1 cellular context compared by ENCODE assay signal in the genomic region with DNA sequence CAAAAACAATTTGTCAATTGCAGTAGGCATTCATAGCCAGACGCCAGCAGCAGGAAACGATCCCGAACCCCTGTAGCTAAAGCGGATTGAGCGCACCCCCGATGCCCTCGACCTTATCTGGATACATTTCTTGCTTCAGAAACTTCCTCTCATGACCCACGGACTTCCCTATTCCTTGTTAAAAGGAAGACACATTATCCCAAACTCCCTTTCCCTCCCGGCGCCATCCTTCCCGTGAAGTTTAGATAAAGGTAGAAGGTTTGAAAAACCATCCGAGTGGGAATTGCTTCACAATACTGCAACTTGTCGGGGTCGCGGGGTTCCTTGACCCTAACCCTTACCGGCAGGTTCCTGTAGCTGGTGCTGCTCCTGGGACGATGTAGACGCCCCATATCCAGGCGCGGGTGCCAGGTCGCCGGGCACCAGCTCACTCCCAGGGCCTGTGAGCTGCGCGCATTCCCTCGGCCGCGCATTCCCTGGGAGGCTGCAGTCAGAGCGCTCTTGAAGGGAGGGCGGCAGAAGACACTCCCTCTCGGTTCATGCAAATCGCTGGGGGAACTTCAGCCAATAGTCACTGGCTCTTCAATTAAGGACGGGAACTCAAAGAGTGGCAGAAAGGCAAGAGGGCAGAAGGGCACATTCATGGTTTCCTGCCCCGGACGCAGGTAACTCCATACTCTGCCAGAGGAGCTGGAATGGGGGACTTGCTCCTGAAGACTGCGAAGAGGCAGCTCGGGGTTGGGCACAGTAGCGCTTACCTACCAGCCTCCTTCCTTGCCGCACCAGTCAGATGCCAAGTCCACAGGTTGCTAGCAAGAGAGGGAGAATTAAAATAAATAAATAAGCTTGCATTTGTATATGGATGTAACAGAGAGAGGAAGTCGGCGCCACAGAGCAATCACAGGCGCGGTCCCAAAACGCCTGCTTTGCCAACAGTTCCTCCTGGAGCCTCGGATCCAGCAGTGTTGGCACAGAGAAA.
TF ChIP-seq lines count a peak whose summit lies in the region.

No MANE protein-coding gene starts in this region.

TF ChIP-seq in SK-N-SH treated with all-trans-retinoic acid at 6 μM for 48 hours, 23 proteins besides CTCF, POLR2A, EP300 and RAD21 (continued from another document):
- TF ChIP-seq, protein P1, sequence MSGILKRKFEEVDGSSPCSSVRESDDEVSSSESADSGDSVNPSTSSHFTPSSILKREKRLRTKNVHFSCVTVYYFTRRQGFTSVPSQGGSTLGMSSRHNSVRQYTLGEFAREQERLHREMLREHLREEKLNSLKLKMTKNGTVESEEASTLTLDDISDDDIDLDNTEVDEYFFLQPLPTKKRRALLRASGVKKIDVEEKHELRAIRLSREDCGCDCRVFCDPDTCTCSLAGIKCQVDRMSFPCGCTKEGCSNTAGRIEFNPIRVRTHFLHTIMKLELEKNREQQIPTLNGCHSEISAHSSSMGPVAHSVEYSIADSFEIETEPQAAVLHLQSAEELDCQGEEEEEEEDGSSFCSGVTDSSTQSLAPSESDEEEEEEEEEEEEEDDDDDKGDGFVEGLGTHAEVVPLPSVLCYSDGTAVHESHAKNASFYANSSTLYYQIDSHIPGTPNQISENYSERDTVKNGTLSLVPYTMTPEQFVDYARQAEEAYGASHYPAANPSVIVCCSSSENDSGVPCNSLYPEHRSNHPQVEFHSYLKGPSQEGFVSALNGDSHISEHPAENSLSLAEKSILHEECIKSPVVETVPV (CRISPR knock-in tag; IDR thresholded peaks at IDR 0.05) = no peak
